Comparison of ENCODE assay signal across 9 cellular contexts in the genomic region with DNA sequence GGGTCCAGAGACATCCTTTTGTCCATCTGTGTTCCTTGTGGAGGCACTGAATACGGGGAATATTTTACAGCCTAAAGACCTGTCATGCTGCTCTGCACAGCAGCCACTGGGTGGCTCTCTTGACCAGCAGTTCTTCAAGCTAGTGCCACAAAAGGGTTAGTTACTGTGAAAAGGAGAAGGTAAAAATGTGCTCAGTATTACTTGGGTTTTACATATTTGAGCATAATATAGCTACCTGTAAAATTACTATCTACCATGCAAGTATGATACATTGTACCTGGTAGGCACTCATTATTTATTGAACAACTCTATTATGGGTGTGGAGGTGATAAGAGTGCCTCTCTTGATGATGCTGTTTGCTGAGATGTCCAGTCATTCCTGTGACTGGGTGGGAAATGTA. TPM values are rescaled to one million over a fixed set of nuclear protein-coding genes. Genes with fewer than 3 reads are reported as not detected.
DNase-seq lines count a peak whose midpoint lies in the region; ATAC-seq and TF ChIP-seq lines count a peak whose summit lies in the region.
"Had no signal": no experiment of that assay in that cellular context is flagged by ENCODE, and none has a peak within 500 bp of the region (broad histone marks: within the 10 kb centered on the region; RNA-seq: fewer than 3 reads in every experiment).

No MANE protein-coding gene starts in this region.

- H3K9ac ChIP-seq in OCI-LY3 (ENCODE audit: low read length) = no peak overlapping the region

- no peak overlapping the region for H3K4me3 Mint-ChIP-seq in activated CD4-positive, alpha-beta T cell treated with anti-CD3 and anti-CD28 coated beads for 36 hours

- H2AFZ ChIP-seq in OCI-LY3 (ENCODE audit: low read depth, low read length) (no peak overlapping the region), hepatocyte (no peak overlapping the region)

- H3K4me1 ChIP-seq in OCI-LY3 (ENCODE audit: low read length) (peaks cover 5% of the 10 kb centered on the region; the same call in 1 of the 2 replicates), hepatocyte (ENCODE audit: insufficient read depth) (peaks cover 15% of the 10 kb centered on the region)

- H3K27ac ChIP-seq in OCI-LY3 (ENCODE audit: low read length) (no peak overlapping the region), hepatocyte (no peak overlapping the region)
- H3K27ac ChIP-seq: epithelial cell of prostate had no signal

- 0% methylated on average over 1 of the region's 1 CpG for WGBS in hepatocyte (ENCODE audit: low lambda C conversion rate, missing lambda C conversion rate)

- intact Hi-C loops in activated CD4-positive, alpha-beta T cell treated with anti-CD3 and anti-CD28 coated beads for 36 hours (cut with DNase I, micrococcal nuclease) = loop anchor here (1.0 to 5.0 kb wide), 4 partner anchors 227 to 326 kb away; no protein-coding TSS in a partner anchor

- H3K4me2 ChIP-seq in OCI-LY3 (ENCODE audit: low read length) (no peak overlapping the region), hepatocyte (no peak overlapping the region)

- peak; percentile 85 for ATAC-seq in activated CD4-positive, alpha-beta T cell treated with anti-CD3 and anti-CD28 coated beads for 36 hours
- ATAC-seq in GM21529 (IDR thresholded peaks at IDR 0.05; ENCODE audit: unreplicated experiment) = peak; percentile 94

- peaks cover 3% of the 10 kb centered on the region for H3K36me3 Mint-ChIP-seq in activated CD4-positive, alpha-beta T cell treated with anti-CD3 and anti-CD28 coated beads for 36 hours (ENCODE audit: low read depth)

- no peaks in the 10 kb centered on the region for H3K4me1 Mint-ChIP-seq in activated CD4-positive, alpha-beta T cell treated with anti-CD3 and anti-CD28 coated beads for 36 hours

- H3K36me3 ChIP-seq in OCI-LY3 (replicated peaks; ENCODE audit: low read depth, low read length) (peaks cover 7% of the 10 kb centered on the region), hepatocyte (replicated peaks; ENCODE audit: insufficient read depth, low read depth) (no peaks in the 10 kb centered on the region)

- no peaks in the 10 kb centered on the region for H3K9me2 ChIP-seq in hepatocyte (replicated peaks; ENCODE audit: insufficient read depth)

- H4K20me1 ChIP-seq in OCI-LY3 (ENCODE audit: insufficient read depth, low read length) = no peaks in the 10 kb centered on the region
- no peaks in the 10 kb centered on the region for H4K20me1 ChIP-seq in hepatocyte (ENCODE audit: insufficient read depth, poor library complexity, severe bottlenecking)

- CTCF ChIA-PET in activated CD4-positive, alpha-beta T cell treated with anti-CD3 and anti-CD28 coated beads for 36 hours (lab: Charles Lee) = interaction anchor here (0.6 to 5.3 kb wide), 27 partner anchors 9 to 367 kb away, joined by 3 to 57 read pairs (median 4); a partner anchor contains a TSS

- H3K4me3 ChIP-seq in OCI-LY3 (ENCODE audit: low read length) (no peak overlapping the region), hepatocyte (no peak overlapping the region), skeletal muscle cell (ENCODE audit: low read depth, low read length) (no peak overlapping the region)

- H3K27ac Mint-ChIP-seq in activated CD4-positive, alpha-beta T cell treated with anti-CD3 and anti-CD28 coated beads for 36 hours = no peak overlapping the region

- H3K79me2 ChIP-seq in OCI-LY3 (ENCODE audit: low read length) = no peaks in the 10 kb centered on the region
- no peaks in the 10 kb centered on the region for H3K79me2 ChIP-seq in hepatocyte

- H3K9me3 ChIP-seq in OCI-LY3 (ENCODE audit: insufficient read depth, low read length) (no peaks in the 10 kb centered on the region), hepatocyte (ENCODE audit: low read depth) (no peaks in the 10 kb centered on the region)

- H3K9me3 Mint-ChIP-seq in activated CD4-positive, alpha-beta T cell treated with anti-CD3 and anti-CD28 coated beads for 36 hours (ENCODE audit: low read depth) = no peaks in the 10 kb centered on the region

- POLR2A ChIA-PET in activated CD4-positive, alpha-beta T cell treated with anti-CD3 and anti-CD28 coated beads for 36 hours (lab: Charles Lee) = no interaction called here

- TF ChIP-seq CTCF in OCI-LY3 (IDR thresholded peaks at IDR 0.05; ENCODE audit: low read depth, low read length) = peak; percentile 99
- peak; percentile 97 for TF ChIP-seq CTCF in hepatocyte (IDR thresholded peaks at IDR 0.05; ENCODE audit: poor library complexity)

- H3K27me3 Mint-ChIP-seq in activated CD4-positive, alpha-beta T cell treated with anti-CD3 and anti-CD28 coated beads for 36 hours = no peaks in the 10 kb centered on the region

- no peaks in the 10 kb centered on the region for H3K27me3 ChIP-seq in OCI-LY3 (ENCODE audit: low read depth, low read length)
- no peaks in the 10 kb centered on the region for H3K27me3 ChIP-seq in hepatocyte

- peak; percentile 68 for DNase-seq in activated CD4-positive, alpha-beta T cell treated with anti-CD3 and anti-CD28 coated beads for 36 hours
- no peak for DNase-seq in activated CD4-positive, alpha-beta T cell treated with anti-CD3 and anti-CD28 coated beads for 1 hour
- DNase-seq in HuH-7.5 (ENCODE audit: low spot score) (peak; percentile 34), anterior cingulate cortex (lab: John Stamatoyannopoulos, UW) (peak in 39 of 58 donors; percentile 6 to 79 (median 34)), hepatocyte (ENCODE audit: low spot score) (peak; percentile 84), skeletal muscle cell (ENCODE audit: low read depth) (peak; percentile 27)

RNA-seq across cellular contexts. Expression of a gene that starts 23.6 kb away (rescaled TPM):
- total RNA-seq in activated CD4-positive, alpha-beta T cell treated with anti-CD3 and anti-CD28 coated beads for 36 hours = 1 to 10 TPM; 1.1 to 1.3 TPM
- 43.3 and 47.2 TPM in 2 replicates for total RNA-seq in hepatocyte
- polyA plus RNA-seq in hepatocyte = 14.4 and 16.8 TPM in 2 replicates

RNA-seq across cellular contexts. Expression of a gene that starts 34.7 kb away (rescaled TPM):
- 1 to 10 TPM; 4.0 to 5.5 TPM for total RNA-seq in activated CD4-positive, alpha-beta T cell treated with anti-CD3 and anti-CD28 coated beads for 36 hours
- total RNA-seq in hepatocyte = 10.3 and 17.6 TPM in 2 replicates
- 12.0 and 13.7 TPM in 2 replicates for polyA plus RNA-seq in hepatocyte

Comparison
In these comparisons a context has a peak if more than half of its experiments do, and no peak if none do; other contexts are left out.
1. RNA of a gene that starts 23.6 kb away (total RNA-seq): 43.3 to 47.2 TPM in hepatocyte; 1.1 to 1.3 TPM in activated CD4-positive, alpha-beta T cell treated with anti-CD3 and anti-CD28 coated beads for 36 hours; every median in the first group is over 10 times any median in the second.